Comparison of ENCODE assay signal across 1 cellular context in genomic region chr3:80050826-80051601, GRCh38.
TF ChIP-seq lines count a peak whose summit lies in the region.

No MANE protein-coding gene starts in this region.

TF ChIP-seq in H1, 55 proteins besides CTCF, POLR2A, EP300 and RAD21 (continued from another document):
- TF ChIP-seq CHD7 (IDR thresholded peaks at IDR 0.05; ENCODE audit: insufficient replicate concordance, low read length): no peak
- TF ChIP-seq RNF2 (IDR thresholded peaks at IDR 0.05; ENCODE audit: borderline replicate concordance, low read depth, low read length, missing control alignments, poor library complexity, severe bottlenecking): no peak
- no peak for TF ChIP-seq SP4 (IDR thresholded peaks at IDR 0.05; ENCODE audit: low read length)
- no peak for TF ChIP-seq KDM5A (IDR thresholded peaks at IDR 0.05; ENCODE audit: low read length)
- no peak for TF ChIP-seq E2F6 (IDR thresholded peaks at IDR 0.05)
- no peak for TF ChIP-seq RXRA (IDR thresholded peaks at IDR 0.05; ENCODE audit: insufficient read depth, low read depth, low read length)
- no peak for TF ChIP-seq HDAC6 (IDR thresholded peaks at IDR 0.05; ENCODE audit: low read depth, low read length)
- no peak for TF ChIP-seq SP1 (IDR thresholded peaks at IDR 0.05; ENCODE audit: low read depth, low read length)
- TF ChIP-seq TEAD4 (IDR thresholded peaks at IDR 0.05; ENCODE audit: low read depth, low read length): no peak
- TF ChIP-seq SUZ12 (IDR thresholded peaks at IDR 0.05; ENCODE audit: low read length): no peak
- no peak for TF ChIP-seq NANOG (IDR thresholded peaks at IDR 0.05; ENCODE audit: insufficient read depth, low read depth, low read length, poor library complexity, severe bottlenecking)
- no peak for TF ChIP-seq BACH1 (IDR thresholded peaks at IDR 0.05; ENCODE audit: low read length)
- TF ChIP-seq YY1 (IDR thresholded peaks at IDR 0.05; ENCODE audit: low read depth, low read length): no peak
- TF ChIP-seq POU5F1 (IDR thresholded peaks at IDR 0.05; ENCODE audit: low read depth, low read length): no peak
- TF ChIP-seq RFX5 (IDR thresholded peaks at IDR 0.05; ENCODE audit: borderline replicate concordance, low read depth, low read length): no peak
